1 cellular context compared by ENCODE assay signal in the genomic region with DNA sequence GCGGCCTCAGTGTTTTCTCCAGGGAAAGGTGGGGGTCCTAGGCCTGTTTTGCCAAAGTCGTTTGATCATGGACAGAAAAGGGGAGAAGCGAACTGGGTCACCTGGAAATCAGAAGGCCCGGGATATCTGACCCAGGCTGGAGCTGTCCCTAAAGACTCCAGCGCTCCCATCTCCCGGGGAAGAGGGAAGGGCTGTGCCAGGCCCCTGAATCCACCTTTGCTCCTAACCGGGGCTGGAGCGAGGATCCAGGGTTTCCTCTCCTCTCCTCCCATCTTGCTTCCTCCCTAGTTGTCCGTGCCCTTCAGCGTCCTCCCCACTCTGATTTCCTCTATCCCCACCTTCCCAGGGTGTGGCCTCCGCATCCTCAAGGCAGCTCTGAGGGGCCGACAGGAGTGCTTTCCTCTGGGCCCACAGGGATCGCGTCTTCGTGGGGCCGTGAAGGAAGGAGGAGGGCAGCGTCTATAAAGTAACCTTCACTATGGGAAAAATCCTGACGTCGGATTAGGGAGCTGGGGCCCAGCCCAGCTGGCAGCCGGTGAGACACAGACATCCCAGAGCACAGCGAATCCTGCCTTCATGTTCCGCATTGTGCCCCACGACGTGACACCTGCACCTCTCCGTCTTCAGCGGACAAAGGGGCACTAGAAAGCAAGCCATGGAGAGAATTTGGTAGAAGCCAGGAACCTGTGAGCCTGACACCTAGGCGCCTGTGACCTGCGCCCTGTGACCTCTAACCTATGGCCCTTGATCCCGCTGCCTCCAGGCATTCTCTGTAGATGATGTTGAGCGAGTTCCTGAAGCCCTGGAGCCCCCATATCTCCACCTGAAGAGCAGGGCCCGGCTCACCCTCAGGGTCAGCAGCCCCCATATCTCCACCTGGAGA.
TF ChIP-seq lines count a peak whose summit lies in the region.

No MANE protein-coding gene starts in this region.

TF ChIP-seq in SK-N-SH treated with all-trans-retinoic acid at 6 μM for 48 hours, 23 proteins besides CTCF, POLR2A, EP300 and RAD21 (continued from another document):
- TF ChIP-seq, protein P1, sequence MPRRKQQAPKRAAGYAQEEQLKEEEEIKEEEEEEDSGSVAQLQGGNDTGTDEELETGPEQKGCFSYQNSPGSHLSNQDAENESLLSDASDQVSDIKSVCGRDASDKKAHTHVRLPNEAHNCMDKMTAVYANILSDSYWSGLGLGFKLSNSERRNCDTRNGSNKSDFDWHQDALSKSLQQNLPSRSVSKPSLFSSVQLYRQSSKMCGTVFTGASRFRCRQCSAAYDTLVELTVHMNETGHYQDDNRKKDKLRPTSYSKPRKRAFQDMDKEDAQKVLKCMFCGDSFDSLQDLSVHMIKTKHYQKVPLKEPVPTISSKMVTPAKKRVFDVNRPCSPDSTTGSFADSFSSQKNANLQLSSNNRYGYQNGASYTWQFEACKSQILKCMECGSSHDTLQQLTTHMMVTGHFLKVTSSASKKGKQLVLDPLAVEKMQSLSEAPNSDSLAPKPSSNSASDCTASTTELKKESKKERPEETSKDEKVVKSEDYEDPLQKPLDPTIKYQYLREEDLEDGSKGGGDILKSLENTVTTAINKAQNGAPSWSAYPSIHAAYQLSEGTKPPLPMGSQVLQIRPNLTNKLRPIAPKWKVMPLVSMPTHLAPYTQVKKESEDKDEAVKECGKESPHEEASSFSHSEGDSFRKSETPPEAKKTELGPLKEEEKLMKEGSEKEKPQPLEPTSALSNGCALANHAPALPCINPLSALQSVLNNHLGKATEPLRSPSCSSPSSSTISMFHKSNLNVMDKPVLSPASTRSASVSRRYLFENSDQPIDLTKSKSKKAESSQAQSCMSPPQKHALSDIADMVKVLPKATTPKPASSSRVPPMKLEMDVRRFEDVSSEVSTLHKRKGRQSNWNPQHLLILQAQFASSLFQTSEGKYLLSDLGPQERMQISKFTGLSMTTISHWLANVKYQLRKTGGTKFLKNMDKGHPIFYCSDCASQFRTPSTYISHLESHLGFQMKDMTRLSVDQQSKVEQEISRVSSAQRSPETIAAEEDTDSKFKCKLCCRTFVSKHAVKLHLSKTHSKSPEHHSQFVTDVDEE (CRISPR knock-in tag; IDR thresholded peaks at IDR 0.05): no peak
- TF ChIP-seq ZNF565 (CRISPR knock-in tag; conservative IDR thresholded peaks at IDR 0.05; ENCODE audit: low read depth) (no peak), TCF4 (CRISPR knock-in tag; IDR thresholded peaks at IDR 0.05; ENCODE audit: borderline replicate concordance) (no peak), ARNTL (CRISPR knock-in tag; IDR thresholded peaks at IDR 0.05; ENCODE audit: borderline replicate concordance, low read depth) (no peak), GLIS3 (CRISPR knock-in tag; IDR thresholded peaks at IDR 0.05) (no peak), ISL1 (CRISPR knock-in tag; IDR thresholded peaks at IDR 0.05) (no peak), PPARA (CRISPR knock-in tag; IDR thresholded peaks at IDR 0.05; ENCODE audit: borderline replicate concordance) (no peak), RARB (CRISPR knock-in tag; IDR thresholded peaks at IDR 0.05) (no peak), ZC3H10 (CRISPR knock-in tag; IDR thresholded peaks at IDR 0.05) (no peak), OSR1 (CRISPR knock-in tag; IDR thresholded peaks at IDR 0.05) (no peak), CSDC2 (CRISPR knock-in tag; IDR thresholded peaks at IDR 0.05) (no peak), ESRRG (CRISPR knock-in tag; IDR thresholded peaks at IDR 0.05) (no peak)
- TF ChIP-seq, protein P2, sequence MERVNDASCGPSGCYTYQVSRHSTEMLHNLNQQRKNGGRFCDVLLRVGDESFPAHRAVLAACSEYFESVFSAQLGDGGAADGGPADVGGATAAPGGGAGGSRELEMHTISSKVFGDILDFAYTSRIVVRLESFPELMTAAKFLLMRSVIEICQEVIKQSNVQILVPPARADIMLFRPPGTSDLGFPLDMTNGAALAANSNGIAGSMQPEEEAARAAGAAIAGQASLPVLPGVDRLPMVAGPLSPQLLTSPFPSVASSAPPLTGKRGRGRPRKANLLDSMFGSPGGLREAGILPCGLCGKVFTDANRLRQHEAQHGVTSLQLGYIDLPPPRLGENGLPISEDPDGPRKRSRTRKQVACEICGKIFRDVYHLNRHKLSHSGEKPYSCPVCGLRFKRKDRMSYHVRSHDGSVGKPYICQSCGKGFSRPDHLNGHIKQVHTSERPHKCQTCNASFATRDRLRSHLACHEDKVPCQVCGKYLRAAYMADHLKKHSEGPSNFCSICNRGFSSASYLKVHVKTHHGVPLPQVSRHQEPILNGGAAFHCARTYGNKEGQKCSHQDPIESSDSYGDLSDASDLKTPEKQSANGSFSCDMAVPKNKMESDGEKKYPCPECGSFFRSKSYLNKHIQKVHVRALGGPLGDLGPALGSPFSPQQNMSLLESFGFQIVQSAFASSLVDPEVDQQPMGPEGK (CRISPR knock-in tag; IDR thresholded peaks at IDR 0.05; ENCODE audit: borderline replicate concordance): no peak
- TF ChIP-seq, protein P3, sequence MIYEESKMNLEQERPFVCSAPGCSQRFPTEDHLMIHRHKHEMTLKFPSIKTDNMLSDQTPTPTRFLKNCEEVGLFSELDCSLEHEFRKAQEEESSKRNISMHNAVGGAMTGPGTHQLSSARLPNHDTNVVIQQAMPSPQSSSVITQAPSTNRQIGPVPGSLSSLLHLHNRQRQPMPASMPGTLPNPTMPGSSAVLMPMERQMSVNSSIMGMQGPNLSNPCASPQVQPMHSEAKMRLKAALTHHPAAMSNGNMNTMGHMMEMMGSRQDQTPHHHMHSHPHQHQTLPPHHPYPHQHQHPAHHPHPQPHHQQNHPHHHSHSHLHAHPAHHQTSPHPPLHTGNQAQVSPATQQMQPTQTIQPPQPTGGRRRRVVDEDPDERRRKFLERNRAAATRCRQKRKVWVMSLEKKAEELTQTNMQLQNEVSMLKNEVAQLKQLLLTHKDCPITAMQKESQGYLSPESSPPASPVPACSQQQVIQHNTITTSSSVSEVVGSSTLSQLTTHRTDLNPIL (CRISPR knock-in tag; IDR thresholded peaks at IDR 0.05; ENCODE audit: low read depth): no peak
